In the genomic region with DNA sequence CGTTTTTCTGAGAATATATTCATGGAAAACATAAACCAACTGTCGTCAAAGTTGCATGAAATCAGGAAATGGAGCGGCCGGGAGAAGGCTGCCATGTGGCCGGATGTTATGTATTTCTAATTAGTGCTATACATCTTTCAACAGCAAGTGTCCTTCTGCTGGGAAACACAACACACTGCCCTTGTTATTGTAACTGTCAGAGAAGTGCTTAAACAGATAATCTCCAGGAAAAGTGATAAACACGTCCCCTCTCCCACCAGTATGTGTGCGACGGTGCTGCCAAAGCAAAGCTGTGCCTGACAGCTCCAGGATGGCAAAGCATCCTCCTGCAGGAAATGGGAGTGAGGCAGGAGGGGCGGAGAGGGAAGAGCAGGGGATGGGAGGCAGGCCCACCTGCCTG, we compare ENCODE assay signal across 9 cellular contexts.
DNase-seq lines count a peak whose midpoint lies in the region; ATAC-seq and TF ChIP-seq lines count a peak whose summit lies in the region.
"Had no signal": no experiment of that assay in that cellular context is flagged by ENCODE, and none has a peak within 500 bp of the region (broad histone marks: within the 10 kb centered on the region; RNA-seq: fewer than 3 reads in every experiment).

No MANE protein-coding gene starts in this region.

- peaks cover 20% of the 10 kb centered on the region for H3F3A ChIP-seq in Loucy (ENCODE audit: low read depth)
- peaks cover 17% of the 10 kb centered on the region for H3F3A ChIP-seq in smooth muscle cell (ENCODE audit: low read depth)

- no peak overlapping the region for H2AFZ ChIP-seq in Loucy (ENCODE audit: low read length)
- no peak overlapping the region for H2AFZ ChIP-seq in hepatocyte
- H2AFZ ChIP-seq in smooth muscle cell (ENCODE audit: low read depth), result no peak overlapping the region

- no peaks in the 10 kb centered on the region for H3K9me3 Mint-ChIP-seq in activated T-helper 17 cell treated with anti-CD3 and anti-CD28 coated beads, Interleukin-2, amount 50 U/mL, for 72 hours
- H3K9me3 Mint-ChIP-seq: activated naive CD4-positive, alpha-beta T cell treated with anti-CD3 and anti-CD28 coated beads, Interleukin-2, amount 50 U/mL, for 72 hours had no signal

- H3K9ac ChIP-seq in Loucy (ENCODE audit: low read depth, low read length, poor library complexity, severe bottlenecking), result peak overlapping the region; percentile 52
- peak overlapping the region; percentile 50 for H3K9ac ChIP-seq in smooth muscle cell (ENCODE audit: low read depth)

- H4K20me1 ChIP-seq in Loucy (ENCODE audit: insufficient read depth, low read length, poor library complexity, severe bottlenecking) (no peaks in the 10 kb centered on the region), hepatocyte (ENCODE audit: insufficient read depth, poor library complexity, severe bottlenecking) (no peaks in the 10 kb centered on the region), smooth muscle cell (ENCODE audit: low read depth) (no peaks in the 10 kb centered on the region)

- H3K27ac ChIP-seq in hepatocyte, result peak overlapping the region; percentile 61
- H3K27ac ChIP-seq in smooth muscle cell (ENCODE audit: low read depth), result peak overlapping the region; percentile 91

- H3K27me3 ChIP-seq in Loucy (ENCODE audit: insufficient read depth, low read length, poor library complexity, severe bottlenecking) (no peaks in the 10 kb centered on the region), hepatocyte (no peaks in the 10 kb centered on the region), smooth muscle cell (ENCODE audit: low read depth) (no peaks in the 10 kb centered on the region)

- 69% methylated on average over 9 of the region's 9 CpGs for WGBS in hepatocyte (ENCODE audit: low lambda C conversion rate, missing lambda C conversion rate)
- WGBS in smooth muscle cell (ENCODE audit: low lambda C conversion rate), result 36% methylated on average over 9 of the region's 9 CpGs

- H3K4me1 ChIP-seq in Loucy (ENCODE audit: insufficient read depth, low read length, poor library complexity, severe bottlenecking), result peaks cover 72% of the 10 kb centered on the region
- H3K4me1 ChIP-seq in hepatocyte (ENCODE audit: insufficient read depth), result peaks cover 3% of the 10 kb centered on the region
- H3K4me1 ChIP-seq in smooth muscle cell (ENCODE audit: low read depth), result peaks cover 8% of the 10 kb centered on the region

- H3K4me1 Mint-ChIP-seq in activated T-helper 17 cell treated with anti-CD3 and anti-CD28 coated beads, Interleukin-2, amount 50 U/mL, for 72 hours, result peaks cover 34% of the 10 kb centered on the region

- no peaks in the 10 kb centered on the region for H3K9me2 ChIP-seq in Loucy (replicated peaks; ENCODE audit: low read depth, low read length)
- no peaks in the 10 kb centered on the region for H3K9me2 ChIP-seq in hepatocyte (replicated peaks; ENCODE audit: insufficient read depth)

- H3K27me3 Mint-ChIP-seq in activated T-helper 17 cell treated with anti-CD3 and anti-CD28 coated beads, Interleukin-2, amount 50 U/mL, for 72 hours, result no peaks in the 10 kb centered on the region

- H3K36me3 ChIP-seq in Loucy (ENCODE audit: insufficient read depth, low read length) (peaks cover 60% of the 10 kb centered on the region; the same call in 1 of the 2 replicates), hepatocyte (replicated peaks; ENCODE audit: insufficient read depth, low read depth) (no peaks in the 10 kb centered on the region), smooth muscle cell (ENCODE audit: low read depth) (no peaks in the 10 kb centered on the region)

- H3K4me3 Mint-ChIP-seq in activated T-helper 17 cell treated with anti-CD3 and anti-CD28 coated beads, Interleukin-2, amount 50 U/mL, for 72 hours, result peak overlapping the region; percentile 39

- peaks cover 66% of the 10 kb centered on the region for H3K36me3 Mint-ChIP-seq in activated T-helper 17 cell treated with anti-CD3 and anti-CD28 coated beads, Interleukin-2, amount 50 U/mL, for 72 hours (ENCODE audit: low read depth)

- H3K4me2 ChIP-seq in Loucy (ENCODE audit: low read depth, low read length, poor library complexity, severe bottlenecking) (peak overlapping the region; percentile 75), hepatocyte (no peak overlapping the region), smooth muscle cell (peak overlapping the region; percentile 51)

- no peak for ATAC-seq in activated T-helper 17 cell treated with anti-CD3 and anti-CD28 coated beads, Interleukin-2, amount 50 U/mL, for 72 hours (replicated peaks)
- no peak for ATAC-seq in HG03460 (IDR thresholded peaks at IDR 0.05; ENCODE audit: unreplicated experiment)

- peak overlapping the region; percentile 45 for H3K4me3 ChIP-seq in Loucy (ENCODE audit: low read length, poor library complexity, severe bottlenecking)
- no peak overlapping the region for H3K4me3 ChIP-seq in hepatocyte
- no peak overlapping the region for H3K4me3 ChIP-seq in smooth muscle cell

- DNase-seq in hepatocyte (ENCODE audit: low spot score), result no peak
- no peak for DNase-seq in smooth muscle cell (lab: John Stamatoyannopoulos, UW; ENCODE audit: unreplicated experiment)
- DNase-seq in cerebellar nuclear complex (lab: John Stamatoyannopoulos, UW), result no peak
- DNase-seq in COR-L47 (lab: John Stamatoyannopoulos, UW), result no peak
- DNase-seq in COLO668 (lab: John Stamatoyannopoulos, UW; ENCODE audit: unreplicated experiment), result no peak

- no peak for TF ChIP-seq CTCF in Loucy (conservative IDR thresholded peaks at IDR 0.05; ENCODE audit: low read length)
- TF ChIP-seq CTCF in hepatocyte (IDR thresholded peaks at IDR 0.05; ENCODE audit: poor library complexity), result no peak
- no peak for TF ChIP-seq CTCF in smooth muscle cell (IDR thresholded peaks at IDR 0.05; ENCODE audit: borderline replicate concordance, insufficient read depth, poor library complexity, severe bottlenecking)

- H3K79me2 ChIP-seq in Loucy (ENCODE audit: insufficient read depth, low read length), result peaks cover 61% of the 10 kb centered on the region
- peaks cover 5% of the 10 kb centered on the region for H3K79me2 ChIP-seq in hepatocyte
- no peaks in the 10 kb centered on the region for H3K79me2 ChIP-seq in smooth muscle cell (ENCODE audit: low read depth)

- H3K9me3 ChIP-seq in Loucy (ENCODE audit: insufficient read depth, low read depth, low read length), result no peaks in the 10 kb centered on the region
- no peaks in the 10 kb centered on the region for H3K9me3 ChIP-seq in hepatocyte (ENCODE audit: low read depth)
- no peaks in the 10 kb centered on the region for H3K9me3 ChIP-seq in smooth muscle cell (replicated peaks; ENCODE audit: low read depth)

- no peak overlapping the region for H3K27ac Mint-ChIP-seq in activated T-helper 17 cell treated with anti-CD3 and anti-CD28 coated beads, Interleukin-2, amount 50 U/mL, for 72 hours
